In the genomic region with DNA sequence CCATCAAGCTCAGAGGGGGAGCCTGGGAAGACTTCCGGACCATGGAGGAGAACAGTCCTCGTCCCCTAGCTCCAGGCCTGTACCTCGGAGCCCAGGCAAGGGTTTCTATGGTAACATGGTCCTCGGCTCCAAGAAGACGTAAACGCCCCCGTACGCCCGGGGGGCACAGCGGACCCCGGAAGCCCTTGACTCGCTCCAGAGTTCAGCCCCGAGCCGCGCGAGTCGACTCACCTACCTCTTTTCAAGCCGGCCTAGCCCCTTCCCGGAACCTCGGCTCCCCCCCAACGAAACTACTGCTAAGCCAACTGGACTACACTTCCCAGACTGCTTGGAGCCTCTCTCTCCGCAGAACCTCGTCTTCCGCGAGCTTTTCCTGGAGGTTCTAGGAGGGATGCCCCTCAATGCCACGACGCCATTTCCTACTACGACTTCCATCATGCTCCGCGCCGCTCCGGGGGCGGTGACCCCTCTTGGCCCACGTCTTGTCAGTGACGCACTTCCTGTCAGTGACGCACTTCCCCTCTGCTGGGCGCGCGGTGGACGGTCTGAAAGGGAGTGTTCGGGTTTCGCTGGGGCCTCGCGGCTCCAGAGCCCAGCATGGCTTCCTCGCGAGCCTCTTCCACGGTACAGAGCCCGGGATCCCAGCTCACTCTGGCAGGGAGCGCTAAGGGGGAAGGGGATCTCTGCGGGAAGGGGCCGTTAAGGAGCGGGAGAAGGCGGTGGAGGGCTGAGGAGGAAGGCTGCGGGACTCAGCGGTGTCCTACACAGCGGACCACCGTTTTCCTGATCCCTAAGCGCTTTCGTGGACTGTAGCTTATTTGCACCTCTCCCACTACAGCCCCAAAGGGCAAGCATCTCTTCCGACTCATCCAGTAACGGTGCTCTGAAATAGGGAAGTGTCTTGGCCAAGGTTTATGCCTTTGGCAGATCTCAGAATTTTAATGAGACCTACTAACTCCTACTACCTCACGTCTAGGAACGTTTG, we compare ENCODE assay signal across 1 cellular context.
A peak's percentile ranks its signal among the peaks of the same experiment; 100 is the strongest.
TF ChIP-seq lines count a peak whose summit lies in the region.

A gene (minus strand): TSS at position 426 of the 985 bp plus-strand sequence. CDS start 3,065 bp downstream, outside the sequence.
A gene (plus strand): TSS at position 512 of the 985 bp plus-strand sequence. CDS start 86 bp downstream, at position 598.

TF ChIP-seq in HepG2, 621 proteins besides CTCF, POLR2A, EP300 and RAD21 (continued from another document and continues in another):
- TF ChIP-seq, protein P1, sequence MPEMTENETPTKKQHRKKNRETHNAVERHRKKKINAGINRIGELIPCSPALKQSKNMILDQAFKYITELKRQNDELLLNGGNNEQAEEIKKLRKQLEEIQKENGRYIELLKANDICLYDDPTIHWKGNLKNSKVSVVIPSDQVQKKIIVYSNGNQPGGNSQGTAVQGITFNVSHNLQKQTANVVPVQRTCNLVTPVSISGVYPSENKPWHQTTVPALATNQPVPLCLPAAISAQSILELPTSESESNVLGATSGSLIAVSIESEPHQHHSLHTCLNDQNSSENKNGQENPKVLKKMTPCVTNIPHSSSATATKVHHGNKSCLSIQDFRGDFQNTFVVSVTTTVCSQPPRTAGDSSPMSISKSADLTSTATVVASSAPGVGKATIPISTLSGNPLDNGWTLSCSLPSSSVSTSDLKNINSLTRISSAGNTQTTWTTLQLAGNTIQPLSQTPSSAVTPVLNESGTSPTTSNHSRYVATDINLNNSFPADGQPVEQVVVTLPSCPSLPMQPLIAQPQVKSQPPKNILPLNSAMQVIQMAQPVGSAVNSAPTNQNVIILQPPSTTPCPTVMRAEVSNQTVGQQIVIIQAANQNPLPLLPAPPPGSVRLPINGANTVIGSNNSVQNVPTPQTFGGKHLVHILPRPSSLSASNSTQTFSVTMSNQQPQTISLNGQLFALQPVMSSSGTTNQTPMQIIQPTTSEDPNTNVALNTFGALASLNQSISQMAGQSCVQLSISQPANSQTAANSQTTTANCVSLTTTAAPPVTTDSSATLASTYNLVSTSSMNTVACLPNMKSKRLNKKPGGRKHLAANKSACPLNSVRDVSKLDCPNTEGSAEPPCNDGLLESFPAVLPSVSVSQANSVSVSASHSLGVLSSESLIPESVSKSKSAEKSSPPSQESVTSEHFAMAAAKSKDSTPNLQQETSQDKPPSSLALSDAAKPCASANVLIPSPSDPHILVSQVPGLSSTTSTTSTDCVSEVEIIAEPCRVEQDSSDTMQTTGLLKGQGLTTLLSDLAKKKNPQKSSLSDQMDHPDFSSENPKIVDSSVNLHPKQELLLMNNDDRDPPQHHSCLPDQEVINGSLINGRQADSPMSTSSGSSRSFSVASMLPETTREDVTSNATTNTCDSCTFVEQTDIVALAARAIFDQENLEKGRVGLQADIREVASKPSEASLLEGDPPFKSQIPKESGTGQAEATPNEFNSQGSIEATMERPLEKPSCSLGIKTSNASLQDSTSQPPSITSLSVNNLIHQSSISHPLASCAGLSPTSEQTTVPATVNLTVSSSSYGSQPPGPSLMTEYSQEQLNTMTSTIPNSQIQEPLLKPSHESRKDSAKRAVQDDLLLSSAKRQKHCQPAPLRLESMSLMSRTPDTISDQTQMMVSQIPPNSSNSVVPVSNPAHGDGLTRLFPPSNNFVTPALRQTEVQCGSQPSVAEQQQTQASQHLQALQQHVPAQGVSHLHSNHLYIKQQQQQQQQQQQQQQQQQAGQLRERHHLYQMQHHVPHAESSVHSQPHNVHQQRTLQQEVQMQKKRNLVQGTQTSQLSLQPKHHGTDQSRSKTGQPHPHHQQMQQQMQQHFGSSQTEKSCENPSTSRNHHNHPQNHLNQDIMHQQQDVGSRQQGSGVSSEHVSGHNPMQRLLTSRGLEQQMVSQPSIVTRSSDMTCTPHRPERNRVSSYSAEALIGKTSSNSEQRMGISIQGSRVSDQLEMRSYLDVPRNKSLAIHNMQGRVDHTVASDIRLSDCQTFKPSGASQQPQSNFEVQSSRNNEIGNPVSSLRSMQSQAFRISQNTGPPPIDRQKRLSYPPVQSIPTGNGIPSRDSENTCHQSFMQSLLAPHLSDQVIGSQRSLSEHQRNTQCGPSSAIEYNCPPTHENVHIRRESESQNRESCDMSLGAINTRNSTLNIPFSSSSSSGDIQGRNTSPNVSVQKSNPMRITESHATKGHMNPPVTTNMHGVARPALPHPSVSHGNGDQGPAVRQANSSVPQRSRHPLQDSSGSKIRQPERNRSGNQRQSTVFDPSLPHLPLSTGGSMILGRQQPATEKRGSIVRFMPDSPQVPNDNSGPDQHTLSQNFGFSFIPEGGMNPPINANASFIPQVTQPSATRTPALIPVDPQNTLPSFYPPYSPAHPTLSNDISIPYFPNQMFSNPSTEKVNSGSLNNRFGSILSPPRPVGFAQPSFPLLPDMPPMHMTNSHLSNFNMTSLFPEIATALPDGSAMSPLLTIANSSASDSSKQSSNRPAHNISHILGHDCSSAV (CRISPR knock-in tag; IDR thresholded peaks at IDR 0.05; ENCODE audit: borderline replicate concordance): no peak
- peak; percentile 79; the same call in 1 of the 2 replicates for TF ChIP-seq GLI4 (CRISPR knock-in tag; IDR thresholded peaks at IDR 0.05; ENCODE audit: borderline replicate concordance)
- peak; percentile 48; the same call in 1 of the 2 replicates for TF ChIP-seq ZNF772 (CRISPR knock-in tag; IDR thresholded peaks at IDR 0.05)
- no peak for TF ChIP-seq ZNF629 (CRISPR knock-in tag; conservative IDR thresholded peaks at IDR 0.05)
- TF ChIP-seq ZFP62 (CRISPR knock-in tag; IDR thresholded peaks at IDR 0.05): no peak
- no peak for TF ChIP-seq PAX8 (CRISPR knock-in tag; IDR thresholded peaks at IDR 0.05; ENCODE audit: borderline replicate concordance)
- peak; percentile 99 for TF ChIP-seq GABPB1 (CRISPR knock-in tag; IDR thresholded peaks at IDR 0.05)
- TF ChIP-seq, protein P2, sequence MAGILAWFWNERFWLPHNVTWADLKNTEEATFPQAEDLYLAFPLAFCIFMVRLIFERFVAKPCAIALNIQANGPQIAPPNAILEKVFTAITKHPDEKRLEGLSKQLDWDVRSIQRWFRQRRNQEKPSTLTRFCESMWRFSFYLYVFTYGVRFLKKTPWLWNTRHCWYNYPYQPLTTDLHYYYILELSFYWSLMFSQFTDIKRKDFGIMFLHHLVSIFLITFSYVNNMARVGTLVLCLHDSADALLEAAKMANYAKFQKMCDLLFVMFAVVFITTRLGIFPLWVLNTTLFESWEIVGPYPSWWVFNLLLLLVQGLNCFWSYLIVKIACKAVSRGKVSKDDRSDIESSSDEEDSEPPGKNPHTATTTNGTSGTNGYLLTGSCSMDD (CRISPR knock-in tag; IDR thresholded peaks at IDR 0.05): no peak
- no peak for TF ChIP-seq FIP1L1 (IDR thresholded peaks at IDR 0.05; ENCODE audit: borderline replicate concordance, insufficient read depth, low read depth, low read length)
- TF ChIP-seq, protein P3, sequence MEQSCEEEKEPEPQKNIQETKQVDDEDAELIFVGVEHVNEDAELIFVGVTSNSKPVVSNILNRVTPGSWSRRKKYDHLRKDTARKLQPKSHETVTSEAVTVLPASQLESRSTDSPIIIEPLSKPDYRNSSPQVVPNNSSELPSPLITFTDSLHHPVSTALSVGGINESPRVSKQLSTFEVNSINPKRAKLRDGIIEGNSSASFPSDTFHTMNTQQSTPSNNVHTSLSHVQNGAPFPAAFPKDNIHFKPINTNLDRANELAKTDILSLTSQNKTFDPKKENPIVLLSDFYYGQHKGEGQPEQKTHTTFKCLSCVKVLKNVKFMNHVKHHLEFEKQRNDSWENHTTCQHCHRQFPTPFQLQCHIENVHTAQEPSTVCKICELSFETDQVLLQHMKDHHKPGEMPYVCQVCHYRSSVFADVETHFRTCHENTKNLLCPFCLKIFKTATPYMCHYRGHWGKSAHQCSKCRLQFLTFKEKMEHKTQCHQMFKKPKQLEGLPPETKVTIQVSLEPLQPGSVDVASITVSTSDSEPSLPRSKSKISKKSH (CRISPR knock-in tag; IDR thresholded peaks at IDR 0.05; ENCODE audit: borderline replicate concordance): peak; percentile 85; the same call in 1 of the 2 replicates
- TF ChIP-seq, protein P4, sequence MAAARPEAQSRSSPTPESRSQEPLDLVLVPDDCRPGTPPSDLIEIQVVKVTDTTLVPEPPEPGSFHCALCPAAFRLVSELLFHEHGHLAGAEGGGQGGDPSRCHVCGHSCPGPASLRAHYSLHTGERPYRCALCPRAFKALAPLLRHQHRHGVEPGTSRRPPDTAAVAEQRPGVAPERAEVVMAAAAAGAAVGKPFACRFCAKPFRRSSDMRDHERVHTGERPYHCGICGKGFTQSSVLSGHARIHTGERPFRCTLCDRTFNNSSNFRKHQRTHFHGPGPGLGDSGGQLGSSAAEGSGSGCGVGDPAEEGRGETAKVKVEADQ (CRISPR knock-in tag; IDR thresholded peaks at IDR 0.05; ENCODE audit: borderline replicate concordance): no peak
- TF ChIP-seq SRSF9 (IDR thresholded peaks at IDR 0.05; ENCODE audit: borderline replicate concordance, insufficient read depth, low read depth, low read length, poor library complexity, severe bottlenecking): no peak
- TF ChIP-seq, protein P5, sequence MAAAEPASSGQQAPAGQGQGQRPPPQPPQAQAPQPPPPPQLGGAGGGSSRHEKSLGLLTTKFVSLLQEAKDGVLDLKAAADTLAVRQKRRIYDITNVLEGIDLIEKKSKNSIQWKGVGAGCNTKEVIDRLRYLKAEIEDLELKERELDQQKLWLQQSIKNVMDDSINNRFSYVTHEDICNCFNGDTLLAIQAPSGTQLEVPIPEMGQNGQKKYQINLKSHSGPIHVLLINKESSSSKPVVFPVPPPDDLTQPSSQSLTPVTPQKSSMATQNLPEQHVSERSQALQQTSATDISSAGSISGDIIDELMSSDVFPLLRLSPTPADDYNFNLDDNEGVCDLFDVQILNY (CRISPR knock-in tag; conservative IDR thresholded peaks at IDR 0.05): peak; percentile 45; the same call in 1 of the 2 replicates
- no peak for TF ChIP-seq U2AF1 (optimal IDR thresholded peaks at IDR 0.05; ENCODE audit: low read depth, low read length)
- peak; percentile 46; the same call in 1 of the 2 replicates for TF ChIP-seq ETV5 (CRISPR knock-in tag; IDR thresholded peaks at IDR 0.05; ENCODE audit: borderline replicate concordance)
- TF ChIP-seq, protein P6, sequence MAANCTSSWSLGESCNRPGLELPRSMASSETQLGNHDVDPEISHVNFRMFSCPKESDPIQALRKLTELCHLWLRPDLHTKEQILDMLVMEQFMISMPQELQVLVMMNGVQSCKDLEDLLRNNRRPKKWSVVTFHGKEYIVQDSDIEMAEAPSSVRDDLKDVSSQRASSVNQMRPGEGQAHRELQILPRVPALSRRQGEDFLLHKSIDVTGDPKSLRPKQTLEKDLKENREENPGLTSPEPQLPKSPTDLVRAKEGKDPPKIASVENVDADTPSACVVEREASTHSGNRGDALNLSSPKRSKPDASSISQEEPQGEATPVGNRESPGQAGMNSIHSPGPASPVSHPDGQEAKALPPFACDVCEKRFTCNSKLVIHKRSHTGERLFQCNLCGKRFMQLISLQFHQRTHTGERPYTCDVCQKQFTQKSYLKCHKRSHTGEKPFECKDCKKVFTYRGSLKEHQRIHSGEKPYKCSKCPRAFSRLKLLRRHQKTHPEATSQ (CRISPR knock-in tag; IDR thresholded peaks at IDR 0.05; ENCODE audit: borderline replicate concordance): no peak; the same call in 1 of the 2 replicates
- TF ChIP-seq KLF16 (CRISPR knock-in tag; IDR thresholded peaks at IDR 0.05): peak in 1 of 2 experiments; percentile 83; a peak in 2 of 4 replicates
- peak; percentile 88 for TF ChIP-seq HDAC2 (CRISPR knock-in tag; IDR thresholded peaks at IDR 0.05)
- no peak for TF ChIP-seq SATB2 (CRISPR knock-in tag; IDR thresholded peaks at IDR 0.05)
- TF ChIP-seq HNRNPL (IDR thresholded peaks at IDR 0.05; ENCODE audit: low read depth, low read length): 0 out of 2 replicates have a peak, but pooled peaks have one; percentile 55
- TF ChIP-seq ZNF446 (CRISPR knock-in tag; IDR thresholded peaks at IDR 0.05): no peak
- TF ChIP-seq KDM5A (IDR thresholded peaks at IDR 0.05; ENCODE audit: borderline replicate concordance, low read length): peak; percentile 84; the same call in 1 of the 2 replicates
- no peak; the same call in 1 of the 2 replicates for TF ChIP-seq ZNF709 (CRISPR knock-in tag; IDR thresholded peaks at IDR 0.05)
- peak; percentile 67 for TF ChIP-seq ZNF883 (CRISPR knock-in tag; IDR thresholded peaks at IDR 0.05; ENCODE audit: not compliant biosample characterization)
- TF ChIP-seq ZKSCAN1 (IDR thresholded peaks at IDR 0.05; ENCODE audit: low read length): no peak
- TF ChIP-seq NFE2L2 (IDR thresholded peaks at IDR 0.05; ENCODE audit: low read length): no peak
- TF ChIP-seq ZBTB7A (CRISPR knock-in tag; IDR thresholded peaks at IDR 0.05): peak; percentile 67; the same call in 1 of the 2 replicates
- TF ChIP-seq, protein P7, sequence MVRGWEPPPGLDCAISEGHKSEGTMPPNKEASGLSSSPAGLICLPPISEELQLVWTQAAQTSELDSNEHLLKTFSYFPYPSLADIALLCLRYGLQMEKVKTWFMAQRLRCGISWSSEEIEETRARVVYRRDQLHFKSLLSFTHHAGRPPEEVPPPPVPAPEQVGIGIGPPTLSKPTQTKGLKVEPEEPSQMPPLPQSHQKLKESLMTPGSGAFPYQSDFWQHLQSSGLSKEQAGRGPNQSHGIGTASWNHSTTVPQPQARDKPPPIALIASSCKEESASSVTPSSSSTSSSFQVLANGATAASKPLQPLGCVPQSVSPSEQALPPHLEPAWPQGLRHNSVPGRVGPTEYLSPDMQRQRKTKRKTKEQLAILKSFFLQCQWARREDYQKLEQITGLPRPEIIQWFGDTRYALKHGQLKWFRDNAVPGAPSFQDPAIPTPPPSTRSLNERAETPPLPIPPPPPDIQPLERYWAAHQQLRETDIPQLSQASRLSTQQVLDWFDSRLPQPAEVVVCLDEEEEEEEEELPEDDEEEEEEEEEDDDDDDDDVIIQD (CRISPR knock-in tag; IDR thresholded peaks at IDR 0.05; ENCODE audit: low read depth): no peak
- TF ChIP-seq, protein P8, sequence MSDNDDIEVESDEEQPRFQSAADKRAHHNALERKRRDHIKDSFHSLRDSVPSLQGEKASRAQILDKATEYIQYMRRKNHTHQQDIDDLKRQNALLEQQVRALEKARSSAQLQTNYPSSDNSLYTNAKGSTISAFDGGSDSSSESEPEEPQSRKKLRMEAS (IDR thresholded peaks at IDR 0.05): peak; percentile 85
- 0 out of 2 replicates have a peak, but pooled peaks have one; percentile 18 for TF ChIP-seq EED (CRISPR knock-in tag; IDR thresholded peaks at IDR 0.05)
- peak; percentile 51; the same call in 1 of the 2 replicates for TF ChIP-seq PHF21A (CRISPR knock-in tag; IDR thresholded peaks at IDR 0.05)
- TF ChIP-seq ZFP36L1 (CRISPR knock-in tag; IDR thresholded peaks at IDR 0.05): no peak
- TF ChIP-seq, protein P9, sequence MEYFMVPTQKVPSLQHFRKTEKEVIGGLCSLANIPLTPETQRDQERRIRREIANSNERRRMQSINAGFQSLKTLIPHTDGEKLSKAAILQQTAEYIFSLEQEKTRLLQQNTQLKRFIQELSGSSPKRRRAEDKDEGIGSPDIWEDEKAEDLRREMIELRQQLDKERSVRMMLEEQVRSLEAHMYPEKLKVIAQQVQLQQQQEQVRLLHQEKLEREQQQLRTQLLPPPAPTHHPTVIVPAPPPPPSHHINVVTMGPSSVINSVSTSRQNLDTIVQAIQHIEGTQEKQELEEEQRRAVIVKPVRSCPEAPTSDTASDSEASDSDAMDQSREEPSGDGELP (IDR thresholded peaks at IDR 0.05; ENCODE audit: borderline replicate concordance, low read depth): peak; percentile 62; the same call in 1 of the 2 replicates
- TF ChIP-seq ZBTB1 (CRISPR knock-in tag; IDR thresholded peaks at IDR 0.05; ENCODE audit: borderline replicate concordance): no peak
- TF ChIP-seq ZSCAN21 (CRISPR knock-in tag; IDR thresholded peaks at IDR 0.05; ENCODE audit: borderline replicate concordance): no peak; the same call in 1 of the 2 replicates
- no peak for TF ChIP-seq ZNF121 (CRISPR knock-in tag; IDR thresholded peaks at IDR 0.05)
- TF ChIP-seq NCOA2 (CRISPR knock-in tag; IDR thresholded peaks at IDR 0.05): no peak
- TF ChIP-seq BHLHE40 (IDR thresholded peaks at IDR 0.05; ENCODE audit: low read length): no peak
- TF ChIP-seq NFKBIZ (CRISPR knock-in tag; IDR thresholded peaks at IDR 0.05): no peak; the same call in 1 of the 2 replicates
- peak; percentile 81 for TF ChIP-seq TAF1 (CRISPR knock-in tag; IDR thresholded peaks at IDR 0.05)
